In the genomic region with DNA sequence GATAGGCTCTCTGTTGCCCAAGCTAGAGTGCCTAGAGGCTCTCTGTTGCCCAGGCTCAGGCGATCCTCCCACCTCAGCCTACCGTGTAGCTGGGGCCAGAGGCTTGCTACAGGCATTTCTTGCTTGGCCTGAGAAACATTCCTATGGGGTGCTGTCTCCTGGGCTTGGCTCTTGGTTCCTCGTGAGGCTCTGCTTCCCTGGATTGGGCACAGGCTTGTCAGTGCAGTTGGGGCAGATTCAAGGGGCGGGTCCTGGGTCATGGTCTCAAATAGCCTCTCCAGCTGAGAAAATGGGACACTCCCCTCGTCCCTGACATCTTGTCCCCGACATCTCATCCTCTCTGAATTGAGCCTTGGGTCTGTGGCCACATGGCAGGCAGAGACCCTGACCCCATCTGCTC, we compare ENCODE assay signal across 2 cellular contexts.
A peak's percentile ranks its signal among the peaks of the same experiment; 100 is the strongest.
TF ChIP-seq lines count a peak whose summit lies in the region.

No MANE protein-coding gene starts in this region.

TF ChIP-seq in HCT116, 20 proteins besides CTCF, POLR2A, EP300 and RAD21:
- no peak for TF ChIP-seq FOSL1 (IDR thresholded peaks at IDR 0.05; ENCODE audit: low read depth)

TF ChIP-seq in K562, 482 proteins besides CTCF, POLR2A, EP300 and RAD21:
- TF ChIP-seq ZFP30 (CRISPR knock-in tag; IDR thresholded peaks at IDR 0.05; ENCODE audit: borderline replicate concordance) (no peak), POLR2G (IDR thresholded peaks at IDR 0.05; ENCODE audit: low read depth, low read length) (0 out of 2 replicates have a peak, but pooled peaks have one; percentile 34)
